9 cellular contexts compared by ENCODE assay signal in genomic region chr20:53597085-53597482, GRCh38. TPM values are rescaled to one million over a fixed set of nuclear protein-coding genes. Genes with fewer than 3 reads are reported as not detected.
A peak's percentile ranks its signal among the peaks of the same experiment; 100 is the strongest.
DNase-seq lines count a peak whose midpoint lies in the region; ATAC-seq lines count a peak whose summit lies in the region.
"Had no signal": no experiment of that assay in that cellular context is flagged by ENCODE, and none has a peak within 500 bp of the region (broad histone marks: within the 10 kb centered on the region; RNA-seq: fewer than 3 reads in every experiment).

No MANE protein-coding gene starts in this region.

- no peak for ATAC-seq in activated CD4-positive, alpha-beta T cell treated with anti-CD3 and anti-CD28 coated beads for 36 hours
- no peak for ATAC-seq in GM21390 (IDR thresholded peaks at IDR 0.05; ENCODE audit: unreplicated experiment)
- ATAC-seq in GM19395 (IDR thresholded peaks at IDR 0.05; ENCODE audit: unreplicated experiment) = no peak

- H3K9me3 Mint-ChIP-seq in activated CD4-positive, alpha-beta T cell treated with anti-CD3 and anti-CD28 coated beads for 36 hours (ENCODE audit: low read depth) = no peaks in the 10 kb centered on the region
- no peaks in the 10 kb centered on the region for H3K9me3 Mint-ChIP-seq in activated naive CD8-positive, alpha-beta T cell treated with anti-CD3 and anti-CD28 coated beads for 36 hours

- intact Hi-C loops in activated CD4-positive, alpha-beta T cell treated with anti-CD3 and anti-CD28 coated beads for 36 hours (cut with DNase I, micrococcal nuclease) = loop anchor here in 1 of 2 experiments (5.0 kb wide), 1 partner anchor 110 kb away; no protein-coding TSS in a partner anchor

- H3K4me1 ChIP-seq in subcutaneous abdominal adipose tissue (ENCODE audit: control insufficient read depth in 5 of 5, insufficient read depth in 5 of 5, low read length in 5 of 5) = peaks cover 0 to 14% (median 8%) of the 10 kb centered on the region in 5 donors

- peak overlapping the region; percentile 44 for H3K27ac Mint-ChIP-seq in activated CD4-positive, alpha-beta T cell treated with anti-CD3 and anti-CD28 coated beads for 36 hours
- peak overlapping the region; percentile 92 for H3K27ac Mint-ChIP-seq in activated naive CD8-positive, alpha-beta T cell treated with anti-CD3 and anti-CD28 coated beads for 36 hours

- no peak overlapping the region for H3K9ac ChIP-seq in subcutaneous abdominal adipose tissue (ENCODE audit: low read length in 5 of 5)

- no peaks in the 10 kb centered on the region for H3K27me3 Mint-ChIP-seq in activated CD4-positive, alpha-beta T cell treated with anti-CD3 and anti-CD28 coated beads for 36 hours
- no peaks in the 10 kb centered on the region for H3K27me3 Mint-ChIP-seq in activated naive CD8-positive, alpha-beta T cell treated with anti-CD3 and anti-CD28 coated beads for 36 hours

- peaks cover 2% of the 10 kb centered on the region for H3K36me3 Mint-ChIP-seq in activated CD4-positive, alpha-beta T cell treated with anti-CD3 and anti-CD28 coated beads for 36 hours (ENCODE audit: low read depth)
- peaks cover 14% of the 10 kb centered on the region for H3K36me3 Mint-ChIP-seq in activated naive CD8-positive, alpha-beta T cell treated with anti-CD3 and anti-CD28 coated beads for 36 hours

- no peak for DNase-seq in activated CD4-positive, alpha-beta T cell treated with anti-CD3 and anti-CD28 coated beads for 36 hours
- no peak for DNase-seq in activated CD4-positive, alpha-beta T cell treated with anti-CD3 and anti-CD28 coated beads, Interleukin-2, amount 50 U/mL, for 4 hours
- DNase-seq in activated naive CD8-positive, alpha-beta T cell treated with anti-CD3 and anti-CD28 coated beads for 36 hours = no peak
- DNase-seq in substantia nigra (lab: John Stamatoyannopoulos, UW) = no peak
- DNase-seq: NCI-H524 treated with DMSO at 0.1 percent for 48 hours had no signal

- H3K4me1 Mint-ChIP-seq in activated CD4-positive, alpha-beta T cell treated with anti-CD3 and anti-CD28 coated beads for 36 hours = peaks cover 44% of the 10 kb centered on the region
- peaks cover 44% of the 10 kb centered on the region for H3K4me1 Mint-ChIP-seq in activated naive CD8-positive, alpha-beta T cell treated with anti-CD3 and anti-CD28 coated beads for 36 hours

- POLR2A ChIA-PET in activated CD4-positive, alpha-beta T cell treated with anti-CD3 and anti-CD28 coated beads for 36 hours (lab: Charles Lee) = no interaction called here

- peak overlapping the region; percentile 69 for H3K4me3 Mint-ChIP-seq in activated CD4-positive, alpha-beta T cell treated with anti-CD3 and anti-CD28 coated beads for 36 hours
- peak overlapping the region; percentile 78 for H3K4me3 Mint-ChIP-seq in activated naive CD8-positive, alpha-beta T cell treated with anti-CD3 and anti-CD28 coated beads for 36 hours

- CTCF ChIA-PET in activated CD4-positive, alpha-beta T cell treated with anti-CD3 and anti-CD28 coated beads for 36 hours (lab: Charles Lee) = interaction anchor here (1.0 to 2.7 kb wide), 4 partner anchors 14 to 63 kb away, joined by 3 to 10 read pairs (median 4); no protein-coding TSS in a partner anchor

- H3K36me3 ChIP-seq in subcutaneous abdominal adipose tissue (ENCODE audit: control insufficient read depth in 5 of 5, insufficient read depth in 5 of 5, low read length in 5 of 5) = no peaks in the 10 kb centered on the region

- H3K27me3 ChIP-seq in subcutaneous abdominal adipose tissue (ENCODE audit: control insufficient read depth in 5 of 5, insufficient read depth in 4 of 5, low read length in 5 of 5) = no peaks in the 10 kb centered on the region

- H3K9me3 ChIP-seq in iPS-18c (ENCODE audit: control insufficient read depth, insufficient read depth, low read length) (no peaks in the 10 kb centered on the region), subcutaneous abdominal adipose tissue (ENCODE audit: control insufficient read depth in 5 of 5, low read length in 5 of 5) (no peaks in the 10 kb centered on the region)

- H3K4me3 ChIP-seq in iPS-18c (ENCODE audit: insufficient read depth, low read depth, low read length) = 0 out of 2 replicates have a peak overlapping the region, but pooled peaks have one; percentile 24
- no peak overlapping the region for H3K4me3 ChIP-seq in subcutaneous abdominal adipose tissue (ENCODE audit: low read depth in 1 of 5, low read length in 5 of 5)

- H3K27ac ChIP-seq in subcutaneous abdominal adipose tissue (ENCODE audit: low read depth, low read length) (peak overlapping the region; percentile 90), substantia nigra (ENCODE audit: low read depth, low read length, poor library complexity, severe bottlenecking) (no peak overlapping the region)

RNA-seq across cellular contexts. Expression of gene ZNF217, which starts 3.4 kb away (rescaled TPM):
- 10 to 100 TPM; 41.5 to 45.6 TPM for total RNA-seq in activated CD4-positive, alpha-beta T cell treated with anti-CD3 and anti-CD28 coated beads for 36 hours
- total RNA-seq in activated naive CD8-positive, alpha-beta T cell treated with anti-CD3 and anti-CD28 coated beads for 36 hours = 10 to 100 TPM; 55.6 to 59.0 TPM
